In the genomic region with DNA sequence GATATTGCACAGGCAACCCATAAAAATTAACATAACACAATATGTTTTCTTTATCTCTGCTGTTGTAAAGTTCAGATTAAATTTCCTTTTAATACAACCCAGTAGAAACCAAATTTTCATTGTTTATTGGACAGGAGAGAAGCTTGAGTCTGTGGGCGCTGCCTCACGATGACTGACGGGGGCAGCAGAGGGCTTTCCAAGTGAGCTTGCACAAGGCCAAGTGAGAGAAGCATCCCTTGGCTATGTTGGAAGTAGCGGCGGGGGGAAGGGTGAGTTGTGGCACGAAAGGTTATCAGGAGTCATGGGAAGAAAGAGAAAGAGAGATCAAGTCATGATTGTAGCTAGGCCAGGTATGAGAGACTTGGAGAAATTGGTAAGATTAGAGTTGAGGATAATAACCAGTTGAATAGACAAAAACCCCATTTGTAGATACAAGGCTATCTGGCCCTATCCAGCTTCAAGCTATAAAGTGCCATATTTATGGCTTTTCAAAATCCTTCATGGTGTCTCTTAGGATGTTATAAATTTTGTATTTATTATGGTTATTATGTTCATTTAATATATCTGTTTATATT, we compare ENCODE assay signal across 9 cellular contexts.
DNase-seq lines count a peak whose midpoint lies in the region; ATAC-seq and TF ChIP-seq lines count a peak whose summit lies in the region.
"Had no signal": no experiment of that assay in that cellular context is flagged by ENCODE, and none has a peak within 500 bp of the region (broad histone marks: within the 10 kb centered on the region; RNA-seq: fewer than 3 reads in every experiment).

No MANE protein-coding gene starts in this region.

- H3K4me3 Mint-ChIP-seq in activated naive CD4-positive, alpha-beta T cell treated with anti-CD3 and anti-CD28 coated beads, Interleukin-2, amount 10 ng/mL, durations not matched to agents 7 days and 5 days = no peak overlapping the region
- H3K4me3 Mint-ChIP-seq: memory B cell had no signal

- DNase-seq in activated naive CD4-positive, alpha-beta T cell treated with anti-CD3 and anti-CD28 coated beads, Interleukin-2, amount 10 ng/mL, durations not matched to agents 7 days and 5 days = peak; percentile 30
- DNase-seq in activated naive CD4-positive, alpha-beta T cell (lab: John Stamatoyannopoulos, UW) = no peak
- DNase-seq in NCI-H2107 treated with DMSO at 0.1 percent for 48 hours (lab: John Stamatoyannopoulos, UW; ENCODE audit: unreplicated experiment) = peak; percentile 7
- peak; percentile 40 for DNase-seq in astrocyte of the spinal cord (ENCODE audit: low read depth, low spot score)
- peak; percentile 71 for DNase-seq in iPS-NIHi11 (ENCODE audit: low spot score)
- DNase-seq in stimulated activated CD4-positive, alpha-beta T cell treated with anti-CD3 and anti-CD28 coated beads, Interleukin-4, amount 100 ng/mL, for 1 hour = peak; percentile 11

- ATAC-seq in HG02642 (IDR thresholded peaks at IDR 0.05; ENCODE audit: poor library complexity, unreplicated experiment) (peak; percentile 77), HG03571 (IDR thresholded peaks at IDR 0.05; ENCODE audit: unreplicated experiment) (no peak)

- no peaks in the 10 kb centered on the region for H3K27me3 Mint-ChIP-seq in activated naive CD4-positive, alpha-beta T cell treated with anti-CD3 and anti-CD28 coated beads, Interleukin-2, amount 10 ng/mL, durations not matched to agents 7 days and 5 days

- in situ Hi-C loops in astrocyte of the spinal cord (cut with HindIII; ENCODE audit: low sequenced_read_pairs) = no loop called here

- CTCF ChIA-PET in activated naive CD4-positive, alpha-beta T cell treated with anti-CD3 and anti-CD28 coated beads, Interleukin-2, amount 10 ng/mL, durations not matched to agents 7 days and 5 days (lab: Charles Lee) = interaction anchor here (1.0 kb wide), 1 partner anchor 9 kb away, joined by 3 read pairs; no protein-coding TSS in a partner anchor

- no peaks in the 10 kb centered on the region for H3K9me3 Mint-ChIP-seq in activated naive CD4-positive, alpha-beta T cell treated with anti-CD3 and anti-CD28 coated beads, Interleukin-2, amount 10 ng/mL, durations not matched to agents 7 days and 5 days

- H3K4me1 Mint-ChIP-seq in activated naive CD4-positive, alpha-beta T cell treated with anti-CD3 and anti-CD28 coated beads, Interleukin-2, amount 10 ng/mL, durations not matched to agents 7 days and 5 days = no peaks in the 10 kb centered on the region
- H3K4me1 Mint-ChIP-seq: memory B cell had no signal

- no peak overlapping the region for H3K4me3 ChIP-seq in astrocyte of the spinal cord (ENCODE audit: low read depth, low read length)

- peak; percentile 75 for TF ChIP-seq CTCF in astrocyte of the spinal cord (IDR thresholded peaks at IDR 0.05; ENCODE audit: low read depth, low read length)

- no peaks in the 10 kb centered on the region for H3K36me3 Mint-ChIP-seq in activated naive CD4-positive, alpha-beta T cell treated with anti-CD3 and anti-CD28 coated beads, Interleukin-2, amount 10 ng/mL, durations not matched to agents 7 days and 5 days
- H3K36me3 Mint-ChIP-seq: memory B cell had no signal

- no peak overlapping the region for H3K27ac Mint-ChIP-seq in activated naive CD4-positive, alpha-beta T cell treated with anti-CD3 and anti-CD28 coated beads, Interleukin-2, amount 10 ng/mL, durations not matched to agents 7 days and 5 days
- H3K27ac Mint-ChIP-seq: memory B cell had no signal

Comparison
In these comparisons a context has a peak if more than half of its experiments do, and no peak if none do; other contexts are left out.
1. DNase-seq: peak in activated naive CD4-positive, alpha-beta T cell treated with anti-CD3 and anti-CD28 coated beads, Interleukin-2, amount 10 ng/mL, durations not matched to agents 7 days and 5 days (single experiment), NCI-H2107 treated with DMSO at 0.1 percent for 48 hours (single experiment), astrocyte of the spinal cord (single experiment), iPS-NIHi11 (single experiment) and stimulated activated CD4-positive, alpha-beta T cell treated with anti-CD3 and anti-CD28 coated beads, Interleukin-4, amount 100 ng/mL, for 1 hour (single experiment); none in activated naive CD4-positive, alpha-beta T cell (0 of 4).